Comparison of ENCODE assay signal across 1 cellular context in the genomic region with DNA sequence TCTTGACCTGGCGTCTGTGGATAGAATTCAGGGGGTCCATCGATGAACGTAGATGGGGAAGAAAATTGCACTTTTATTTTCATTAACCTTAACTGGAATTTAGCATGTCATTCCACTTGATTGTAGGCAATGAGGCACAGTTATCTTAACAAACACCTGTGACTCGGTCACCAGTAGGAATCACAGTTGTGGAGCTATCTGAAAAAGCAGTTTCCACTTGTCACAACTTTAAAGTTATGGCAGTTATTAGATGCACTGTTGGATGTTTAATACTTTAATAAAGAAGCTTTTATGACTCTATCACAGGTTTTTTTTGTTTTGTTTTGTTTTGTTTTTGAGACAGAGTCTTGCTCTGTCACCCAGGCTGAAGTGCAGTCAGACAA.
TF ChIP-seq lines count a peak whose summit lies in the region.

No MANE protein-coding gene starts in this region.

TF ChIP-seq in GM12878, 131 proteins besides CTCF, POLR2A, EP300 and RAD21:
- no peak for TF ChIP-seq RFX5 (IDR thresholded peaks at IDR 0.05; ENCODE audit: low read depth, low read length)
- peak; percentile 6; the same call in 1 of the 2 replicates for TF ChIP-seq SMC3 (IDR thresholded peaks at IDR 0.05; ENCODE audit: borderline replicate concordance, low read length)
